25 cellular contexts compared by ENCODE assay signal in genomic region chr12:132572106-132572505, GRCh38. TPM values are rescaled to one million over a fixed set of nuclear protein-coding genes. Genes with fewer than 3 reads are reported as not detected.
DNase-seq lines count a peak whose midpoint lies in the region; ATAC-seq, FAIRE-seq and TF ChIP-seq lines count a peak whose summit lies in the region.
"Had no signal": no experiment of that assay in that cellular context is flagged by ENCODE, and none has a peak within 500 bp of the region (broad histone marks: within the 10 kb centered on the region; RNA-seq: fewer than 3 reads in every experiment).

No MANE protein-coding gene starts in this region.

- BruUV-seq in mammary epithelial cell (replicated peaks; lab: Mats Ljungman, UMichigan), result no TSS peak

- TF ChIP-seq CTCF in bronchial epithelial cell (IDR thresholded peaks at IDR 0.05; ENCODE audit: insufficient read depth, low read length, severe bottlenecking) (no peak), left lung (IDR thresholded peaks at IDR 0.05) (no peak), prostate gland (IDR thresholded peaks at IDR 0.05) (no peak), mammary epithelial cell (conservative IDR thresholded peaks at IDR 0.05 in 1 of 2, IDR thresholded peaks at IDR 0.05 in 1 of 2; ENCODE audit: extremely low read depth in 1 of 2, insufficient read depth in 1 of 2, low read depth in 1 of 2, low read length in 2 of 2) (no peak)

- dilution Hi-C loops in mammary epithelial cell (cut with HindIII; ENCODE audit: low sequenced_read_pairs), result no loop called here

- FAIRE-seq in bronchial epithelial cell (lab: Jason Lieb, UNC), result no peak
- FAIRE-seq: G401.6 had no signal

- H4K20me1 ChIP-seq in mammary epithelial cell (ENCODE audit: insufficient read depth, low read length), result no peaks in the 10 kb centered on the region

- H3K27ac ChIP-seq in left lung, result no peak overlapping the region
- H3K27ac ChIP-seq in prostate gland, result no peak overlapping the region
- no peak overlapping the region for H3K27ac ChIP-seq in mammary epithelial cell (ENCODE audit: insufficient read depth, low read depth, low read length)
- H3K27ac ChIP-seq: HL-60, PC-9, SJCRH30 had no signal

- H3K4me3 ChIP-seq in bronchial epithelial cell (ENCODE audit: low read depth, low read length) (no peak overlapping the region), left lung (no peak overlapping the region), prostate gland (no peak overlapping the region), mammary epithelial cell (replicated peaks in 1 of 3; ENCODE audit: insufficient read depth in 1 of 3, low read depth in 2 of 3, low read length in 3 of 3) (no peak overlapping the region)
- H3K4me3 ChIP-seq: PC-9, SJCRH30 had no signal

- H3K9ac ChIP-seq in mammary epithelial cell (ENCODE audit: insufficient read depth, low read length), result no peak overlapping the region

- 57% methylated on average over 26 of the region's 26 CpGs for WGBS in prostate gland
- WGBS in mammary epithelial cell (ENCODE audit: low coverage, missing lambda C conversion rate), result 96% methylated on average over 15 of the region's 26 CpGs

- DNase-seq in bronchial epithelial cell (ENCODE audit: low read depth), result peak; percentile 24
- no peak for DNase-seq in left lung
- peak; percentile 51 for DNase-seq in prostate gland (ENCODE audit: low spot score)
- DNase-seq in mammary epithelial cell, result no peak
- DNase-seq: ACHN; C1 segment of cervical spinal cord; CD8-positive, alpha-beta memory T cell; DND-41; GOT3; IMR-90; Karpas-422; NCI-H1417 treated with DMSO at 0.1 percent for 48 hours; NCI-H1930; NCI-H226; NCI-H524; NCI-H82; PC-9; SJCRH30 had no signal

- ATAC-seq in left lung (peak; percentile 87), HG02970 (IDR thresholded peaks at IDR 0.05; ENCODE audit: low FRiP score, unreplicated experiment) (no peak), GM19455 (IDR thresholded peaks at IDR 0.05; ENCODE audit: unreplicated experiment) (no peak), GM21576 (IDR thresholded peaks at IDR 0.05; ENCODE audit: unreplicated experiment) (no peak)

- peaks cover 26% of the 10 kb centered on the region for H3K36me3 ChIP-seq in bronchial epithelial cell (ENCODE audit: control insufficient read depth, insufficient read depth, low read length)
- peaks cover 0 to 66% of the 10 kb centered on the region in 2 donors for H3K36me3 ChIP-seq in left lung
- peaks cover 0 to 5% of the 10 kb centered on the region in 2 donors for H3K36me3 ChIP-seq in prostate gland
- H3K36me3 ChIP-seq in mammary epithelial cell (ENCODE audit: insufficient read depth, low read length), result peaks cover 5% of the 10 kb centered on the region

- no peaks in the 10 kb centered on the region for H3K4me1 ChIP-seq in left lung
- H3K4me1 ChIP-seq in prostate gland (replicated peaks), result no peaks in the 10 kb centered on the region
- H3K4me1 ChIP-seq in mammary epithelial cell (ENCODE audit: insufficient read depth, low read length), result no peaks in the 10 kb centered on the region
- H3K4me1 ChIP-seq: SJCRH30 had no signal

- H3K27me3 ChIP-seq in bronchial epithelial cell (ENCODE audit: control insufficient read depth, insufficient read depth, low read length), result no peaks in the 10 kb centered on the region
- H3K27me3 ChIP-seq in left lung, result no peaks in the 10 kb centered on the region
- no peaks in the 10 kb centered on the region for H3K27me3 ChIP-seq in prostate gland (replicated peaks; ENCODE audit: insufficient read depth)
- no peaks in the 10 kb centered on the region for H3K27me3 ChIP-seq in mammary epithelial cell (ENCODE audit: insufficient read depth, low read length)
- H3K27me3 ChIP-seq: SJCRH30 had no signal

- H3K9me3 ChIP-seq in left lung, result no peaks in the 10 kb centered on the region
- no peaks in the 10 kb centered on the region for H3K9me3 ChIP-seq in prostate gland
- no peaks in the 10 kb centered on the region for H3K9me3 ChIP-seq in mammary epithelial cell (replicated peaks; ENCODE audit: insufficient read depth, low read length)
- H3K9me3 ChIP-seq: SJCRH30 had no signal

- no peak for TF ChIP-seq POLR2A in prostate gland (IDR thresholded peaks at IDR 0.05)

- intact Hi-C loops in left lung (cut with DNase I), result no loop called here
- intact Hi-C loops in prostate gland (cut with DNase I), result no loop called here
- intact Hi-C loops in mammary epithelial cell (cut with micrococcal nuclease), result no loop called here

- H3K79me2 ChIP-seq in mammary epithelial cell (ENCODE audit: insufficient read depth, low read length), result peaks cover 2% of the 10 kb centered on the region

- H3K4me2 ChIP-seq in mammary epithelial cell (ENCODE audit: insufficient read depth, low read depth, low read length), result no peak overlapping the region
- H3K4me2 ChIP-seq: PC-9 had no signal

- CTCF ChIA-PET in mammary epithelial cell (lab: Charles Lee; ENCODE audit: low non-redundant PET), result no interaction called here

- in situ Hi-C loops in mammary epithelial cell (cut with MboI; ENCODE audit: low sequenced_read_pairs in 2 of 2), result no loop called here

- H2AFZ ChIP-seq in mammary epithelial cell (ENCODE audit: low read depth, low read length), result no peak overlapping the region
- H2AFZ ChIP-seq: PC-9 had no signal

RNA-seq across cellular contexts. Expression of gene LRCOL1, which starts 38.3 kb away (rescaled TPM):
- total RNA-seq in bronchial epithelial cell (not detected in 2 replicates), left lung (1 to 10 TPM in 1 of 2 donors, under 1 TPM in 1; 0.84 to 1.6 TPM), prostate gland (under 1 TPM in 1 of 2 donors, not detected in 1; 0.68 TPM), mammary epithelial cell (not detected)
- not detected for polyA plus RNA-seq in mammary epithelial cell
- polyA minus RNA-seq in mammary epithelial cell, result not detected
- total RNA-seq: CD8-positive, alpha-beta memory T cell; HT1080; IMR-90; MCF 10A; PC-9; SJCRH30 had no signal
- polyA plus RNA-seq: CD8-positive, alpha-beta memory T cell had no signal

RNA-seq across cellular contexts. Expression of gene P2RX2, which starts 46.5 kb away (rescaled TPM):
- total RNA-seq in bronchial epithelial cell, result not detected in 2 replicates
- total RNA-seq in left lung, result not detected
- total RNA-seq in prostate gland, result 1 to 10 TPM in 1 of 2 donors, under 1 TPM in 1; 0.32 to 8.2 TPM
- total RNA-seq in mammary epithelial cell, result not detected
- not detected for polyA plus RNA-seq in mammary epithelial cell
- polyA minus RNA-seq in mammary epithelial cell, result not detected
- total RNA-seq: CD8-positive, alpha-beta memory T cell; HT1080; IMR-90; MCF 10A; PC-9; SJCRH30 had no signal
- polyA plus RNA-seq: CD8-positive, alpha-beta memory T cell; IMR-90 had no signal

Comparison
In these comparisons a context has a peak if more than half of its experiments do, and no peak if none do; other contexts are left out.
1. DNase-seq: peak in bronchial epithelial cell (single experiment) and prostate gland (single experiment); none in left lung (0 of 2) and mammary epithelial cell (single experiment).